Comparison of ENCODE assay signal across 14 cellular contexts in the genomic region with DNA sequence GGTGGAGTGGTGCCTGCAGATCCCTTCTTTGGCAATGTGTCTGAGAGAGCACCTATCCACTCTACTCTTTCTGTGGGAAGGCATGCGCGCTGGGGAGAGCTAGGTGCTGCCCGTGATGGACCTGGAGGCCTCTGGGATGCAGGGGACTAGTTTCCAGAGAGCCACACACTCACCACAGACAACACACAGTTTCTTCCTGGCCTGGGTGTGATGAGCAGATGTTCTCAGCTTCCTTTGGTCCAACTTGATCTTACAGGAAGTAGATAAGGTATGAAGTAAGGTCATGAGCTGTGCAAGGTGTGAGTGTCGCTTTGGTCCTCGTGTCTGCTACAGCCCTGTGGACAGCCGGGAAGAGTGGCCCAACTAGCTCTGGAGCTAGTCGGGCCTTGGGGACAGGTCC. TPM values are rescaled to one million over a fixed set of nuclear protein-coding genes. Genes with fewer than 3 reads are reported as not detected.
A peak's percentile ranks its signal among the peaks of the same experiment; 100 is the strongest.
DNase-seq lines count a peak whose midpoint lies in the region; ATAC-seq and TF ChIP-seq lines count a peak whose summit lies in the region.
"Had no signal": no experiment of that assay in that cellular context is flagged by ENCODE, and none has a peak within 500 bp of the region (broad histone marks: within the 10 kb centered on the region; RNA-seq: fewer than 3 reads in every experiment).

No MANE protein-coding gene starts in this region.

- peaks cover 77% of the 10 kb centered on the region for H3K4me1 ChIP-seq in CD8-positive, alpha-beta T cell (ENCODE audit: insufficient read depth, low read length)
- H3K4me1 ChIP-seq in MM.1S (ENCODE audit: low read length) (peaks cover 36% of the 10 kb centered on the region), SJCRH30 (peaks cover 15% of the 10 kb centered on the region), body of pancreas (peaks cover 26% of the 10 kb centered on the region)

- peaks cover 12% of the 10 kb centered on the region for H3K36me3 Mint-ChIP-seq in CD8-positive, alpha-beta T cell
- peaks cover 4% of the 10 kb centered on the region for H3K36me3 Mint-ChIP-seq in activated naive CD8-positive, alpha-beta T cell treated with anti-CD3 and anti-CD28 coated beads, Interleukin-2, amount 10 ng/mL, durations not matched to agents 7 days and 5 days
- H3K36me3 Mint-ChIP-seq in nephron (ENCODE audit: low read depth) = peaks cover 7% of the 10 kb centered on the region

- no peak overlapping the region for H2AFZ ChIP-seq in MM.1S (ENCODE audit: low read length)

- peak overlapping the region; percentile 20 for H3K4me3 ChIP-seq in CD8-positive, alpha-beta T cell (ENCODE audit: low read depth, low read length)
- H3K4me3 ChIP-seq in MM.1S (ENCODE audit: low read length) = no peak overlapping the region
- H3K4me3 ChIP-seq in SJCRH30 = no peak overlapping the region
- H3K4me3 ChIP-seq in body of pancreas = no peak overlapping the region
- H3K4me3 ChIP-seq: cardiac muscle cell had no signal

- peaks cover 31% of the 10 kb centered on the region for H3K79me2 ChIP-seq in MM.1S (ENCODE audit: low read length)

- H3K27me3 Mint-ChIP-seq in CD8-positive, alpha-beta T cell (ENCODE audit: low read depth) = no peaks in the 10 kb centered on the region
- H3K27me3 Mint-ChIP-seq in activated naive CD8-positive, alpha-beta T cell treated with anti-CD3 and anti-CD28 coated beads, Interleukin-2, amount 10 ng/mL, durations not matched to agents 7 days and 5 days = no peaks in the 10 kb centered on the region
- H3K27me3 Mint-ChIP-seq in nephron (ENCODE audit: low read depth) = peaks cover 14% of the 10 kb centered on the region

- H3K9ac ChIP-seq in MM.1S (ENCODE audit: low read length) = no peak overlapping the region

- peaks cover 85% of the 10 kb centered on the region for H3K4me1 Mint-ChIP-seq in CD8-positive, alpha-beta T cell (ENCODE audit: low read depth)
- H3K4me1 Mint-ChIP-seq in activated naive CD8-positive, alpha-beta T cell treated with anti-CD3 and anti-CD28 coated beads, Interleukin-2, amount 10 ng/mL, durations not matched to agents 7 days and 5 days = peaks cover 58% of the 10 kb centered on the region
- peaks cover 33% of the 10 kb centered on the region for H3K4me1 Mint-ChIP-seq in nephron

- no peak for TF ChIP-seq POLR2A in body of pancreas (IDR thresholded peaks at IDR 0.05)

- intact Hi-C loops in CD8-positive, alpha-beta T cell (cut with DNase I, micrococcal nuclease) = loop anchor here in 1 of 2 experiments (10.0 kb wide), 2 partner anchors 401 to 439 kb away; partner anchors contain the start of genes GUCD1 and SNRPD3
- intact Hi-C loops in body of pancreas (cut with DNase I) = no loop called here

- no peaks in the 10 kb centered on the region for H3K9me3 ChIP-seq in CD8-positive, alpha-beta T cell (ENCODE audit: low read length)
- H3K9me3 ChIP-seq in MM.1S (replicated peaks; ENCODE audit: insufficient read depth, low read length) (no peaks in the 10 kb centered on the region), SJCRH30 (replicated peaks) (no peaks in the 10 kb centered on the region), body of pancreas (no peaks in the 10 kb centered on the region)

- peak overlapping the region; percentile 63 for H3K27ac ChIP-seq in CD8-positive, alpha-beta T cell (ENCODE audit: low read depth, low read length)
- H3K27ac ChIP-seq in MM.1S (ENCODE audit: low read length) (peak overlapping the region; percentile 14; the same call in 1 of the 2 replicates), SJCRH30 (no peak overlapping the region), body of pancreas (no peak overlapping the region)
- H3K27ac ChIP-seq: cardiac muscle cell had no signal

- no peaks in the 10 kb centered on the region for H4K20me1 ChIP-seq in MM.1S (ENCODE audit: insufficient read depth, low read length)

- no peaks in the 10 kb centered on the region for H3K9me2 ChIP-seq in MM.1S (replicated peaks; ENCODE audit: insufficient read depth, low read length)

- no peaks in the 10 kb centered on the region for H3K36me3 ChIP-seq in CD8-positive, alpha-beta T cell (ENCODE audit: insufficient read depth, low read length)
- H3K36me3 ChIP-seq in MM.1S (replicated peaks; ENCODE audit: insufficient read depth, low read length) = no peaks in the 10 kb centered on the region
- H3K36me3 ChIP-seq in SJCRH30 = no peaks in the 10 kb centered on the region; the same call in 1 of the 2 replicates
- H3K36me3 ChIP-seq in body of pancreas (replicated peaks in 1 of 2; ENCODE audit: insufficient read depth in 1 of 2, low read depth in 2 of 2) = no peaks in the 10 kb centered on the region
- H3K36me3 ChIP-seq: cardiac muscle cell had no signal

- H3K27me3 ChIP-seq in CD8-positive, alpha-beta T cell (ENCODE audit: insufficient read depth, low read length) = no peaks in the 10 kb centered on the region
- H3K27me3 ChIP-seq in MM.1S (replicated peaks; ENCODE audit: insufficient read depth, low read length) = no peaks in the 10 kb centered on the region
- H3K27me3 ChIP-seq in SJCRH30 = no peaks in the 10 kb centered on the region
- H3K27me3 ChIP-seq in body of pancreas = no peaks in the 10 kb centered on the region
- H3K27me3 ChIP-seq: cardiac muscle cell had no signal

- H3K27ac Mint-ChIP-seq in CD8-positive, alpha-beta T cell = peak overlapping the region; percentile 98
- H3K27ac Mint-ChIP-seq in activated naive CD8-positive, alpha-beta T cell treated with anti-CD3 and anti-CD28 coated beads, Interleukin-2, amount 10 ng/mL, durations not matched to agents 7 days and 5 days = peak overlapping the region; percentile 98
- peak overlapping the region in 2 of 3 experiments; percentile 31 to 47 for H3K27ac Mint-ChIP-seq in nephron
- H3K27ac Mint-ChIP-seq: mesothelial cell of epicardium had no signal

- CTCF ChIA-PET in CD8-positive, alpha-beta T cell (lab: Charles Lee) = interaction anchor here (0.7 to 14.2 kb wide), 5 partner anchors 17 to 46 kb away, joined by 3 to 273 read pairs (median 4); no protein-coding TSS in a partner anchor

- H3F3A ChIP-seq in MM.1S (ENCODE audit: insufficient read depth, low read length) = peaks cover 26% of the 10 kb centered on the region

- DNase-seq in CD8-positive, alpha-beta T cell = peak in 2 of 7 experiments; percentile 28 to 56
- DNase-seq in MM.1S (no peak), SJCRH30 (no peak), DMS79 treated with DMSO at 0.1 percent for 48 hours (lab: John Stamatoyannopoulos, UW) (no peak), body of pancreas (no peak)
- DNase-seq in activated naive CD8-positive, alpha-beta T cell treated with anti-CD3 and anti-CD28 coated beads, Interleukin-2, amount 10 ng/mL, durations not matched to agents 7 days and 5 days = no peak
- DNase-seq: NCI-H2081 treated with DMSO at 0.1 percent for 48 hours; stimulated activated naive CD4-positive, alpha-beta T cell treated with Interleukin-2 at 50 U/mL for 16 hours; T-helper 9 cell had no signal

- WGBS in body of pancreas, 2 donors = 86 to 91% methylated on average over 7 of the region's 7 CpGs

- TF ChIP-seq CTCF in CD8-positive, alpha-beta T cell (IDR thresholded peaks at IDR 0.05) = no peak
- no peak for TF ChIP-seq CTCF in MM.1S (IDR thresholded peaks at IDR 0.05; ENCODE audit: low read length)
- TF ChIP-seq CTCF in nephron (IDR thresholded peaks at IDR 0.05; ENCODE audit: unreplicated experiment in 3 of 3) = no peak
- TF ChIP-seq CTCF in body of pancreas (IDR thresholded peaks at IDR 0.05) = no peak

- ATAC-seq in CD8-positive, alpha-beta T cell = no peak
- no peak for ATAC-seq in activated naive CD8-positive, alpha-beta T cell treated with anti-CD3 and anti-CD28 coated beads, Interleukin-2, amount 10 ng/mL, durations not matched to agents 7 days and 5 days (ENCODE audit: low read depth)
- no peak for ATAC-seq in GM21423 (IDR thresholded peaks at IDR 0.05; ENCODE audit: unreplicated experiment)
- ATAC-seq in body of pancreas = no peak
- ATAC-seq: esophagus mucosa had no signal

- POLR2A ChIA-PET in CD8-positive, alpha-beta T cell (lab: Charles Lee) = interaction anchor here (0.7 to 10.5 kb wide), 5 partner anchors 12 to 143 kb away, joined by 3 to 189 read pairs (median 4); partner anchors contain the start of gene CABIN1
- POLR2A ChIA-PET in activated naive CD8-positive, alpha-beta T cell treated with anti-CD3 and anti-CD28 coated beads, Interleukin-2, amount 10 ng/mL, durations not matched to agents 7 days and 5 days (lab: Charles Lee) = interaction anchor here (0.9 to 7.0 kb wide), 7 partner anchors 11 to 401 kb away, joined by 3 to 110 read pairs (median 5); partner anchors contain the start of genes CABIN1 and GUCD1

- peak overlapping the region; percentile 81 for H3K4me3 Mint-ChIP-seq in CD8-positive, alpha-beta T cell
- peak overlapping the region; percentile 82 for H3K4me3 Mint-ChIP-seq in activated naive CD8-positive, alpha-beta T cell treated with anti-CD3 and anti-CD28 coated beads, Interleukin-2, amount 10 ng/mL, durations not matched to agents 7 days and 5 days
- H3K4me3 Mint-ChIP-seq in nephron = peak overlapping the region; percentile 52 to 80 (median 74)
- H3K4me3 Mint-ChIP-seq: mesothelial cell of epicardium had no signal

- H3K4me2 ChIP-seq in MM.1S (ENCODE audit: low read depth, low read length) = no peak overlapping the region

- H3K9me3 Mint-ChIP-seq in CD8-positive, alpha-beta T cell = no peaks in the 10 kb centered on the region
- no peaks in the 10 kb centered on the region for H3K9me3 Mint-ChIP-seq in activated naive CD8-positive, alpha-beta T cell treated with anti-CD3 and anti-CD28 coated beads, Interleukin-2, amount 10 ng/mL, durations not matched to agents 7 days and 5 days
- no peaks in the 10 kb centered on the region for H3K9me3 Mint-ChIP-seq in nephron
- H3K9me3 Mint-ChIP-seq: mesothelial cell of epicardium had no signal

RNA-seq across cellular contexts. Expression of gene SUSD2, which starts 27.3 kb away (rescaled TPM):
- total RNA-seq in CD8-positive, alpha-beta T cell = 1 to 10 TPM; 1.2 TPM
- 1 to 10 TPM in 1 of 2 experiments, under 1 TPM in 1; 0.94 to 1.2 TPM for total RNA-seq in activated naive CD8-positive, alpha-beta T cell treated with anti-CD3 and anti-CD28 coated beads, Interleukin-2, amount 10 ng/mL, durations not matched to agents 7 days and 5 days
- 0.08 TPM in 1 of 2 replicates, not detected in the other for total RNA-seq in SJCRH30 (2014; rRNA removed; shearing (Covaris generic))
- total RNA-seq in body of pancreas = 1 to 10 TPM; 4.2 to 7.6 TPM

Comparison
In these comparisons a context has a peak if more than half of its experiments do, and no peak if none do; other contexts are left out.
1. H3K27ac ChIP-seq: peak in CD8-positive, alpha-beta T cell (single experiment) and MM.1S (single experiment); none in SJCRH30 (single experiment) and body of pancreas (0 of 4).
2. H3K27ac Mint-ChIP-seq: peak in every context shown above with its lines; median percentile 98 in CD8-positive, alpha-beta T cell; 98 in activated naive CD8-positive, alpha-beta T cell treated with anti-CD3 and anti-CD28 coated beads, Interleukin-2, amount 10 ng/mL, durations not matched to agents 7 days and 5 days; 39 in nephron.
3. Peak in every context shown above with its lines, with median percentiles within 50 percentile points of each other: H3K4me3 Mint-ChIP-seq.